18 cellular contexts compared by ENCODE assay signal in genomic region chr2:183474912-183475695, GRCh38.
A peak's percentile ranks its signal among the peaks of the same experiment; 100 is the strongest.
DNase-seq lines count a peak whose midpoint lies in the region; ATAC-seq, FAIRE-seq and TF ChIP-seq lines count a peak whose summit lies in the region.
"Had no signal": no experiment of that assay in that cellular context is flagged by ENCODE, and none has a peak within 500 bp of the region (broad histone marks: within the 10 kb centered on the region; RNA-seq: fewer than 3 reads in every experiment).

No MANE protein-coding gene starts in this region.

- H3K4me1 ChIP-seq in H9 (ENCODE audit: insufficient read depth, low read length) (no peaks in the 10 kb centered on the region; the same call in 1 of the 2 replicates), H1 (replicated peaks in 1 of 4; ENCODE audit: control insufficient read depth in 3 of 4, insufficient read depth in 4 of 4, low read length in 3 of 4) (peaks cover 0 to 4% (median 1%) of the 10 kb centered on the region in 4 experiments; a peak in 2 of 7 replicates), spleen (no peaks in the 10 kb centered on the region)

- ATAC-seq in GM21381 (IDR thresholded peaks at IDR 0.05; ENCODE audit: unreplicated experiment): no peak

- intact Hi-C loops in spleen (cut with DNase I; ENCODE audit: low total_unique reads): no loop called here

- H3K79me1 ChIP-seq in H9 (ENCODE audit: insufficient read depth, low read depth, low read length, poor library complexity, severe bottlenecking) (no peaks in the 10 kb centered on the region), H1 (ENCODE audit: low read depth, low read length) (no peaks in the 10 kb centered on the region)

- no peaks in the 10 kb centered on the region for H3K9me2 ChIP-seq in neural cell (ENCODE audit: insufficient read depth, low read length)
- H3K9me2 ChIP-seq: SK-N-SH had no signal

- no CpG with 5 or more reads among the region's 10 CpGs for WGBS in H9 (ENCODE audit: extremely low coverage, insufficient read length, low lambda C conversion rate)
- WGBS in H1 (ENCODE audit: extremely low coverage in 1 of 2, insufficient coverage in 1 of 2, insufficient read length in 1 of 2, insufficient replicate concordance in 2 of 2, low coverage in 1 of 2, low lambda C conversion rate in 2 of 2, missing lambda C conversion rate in 1 of 2), 2 experiments: 84% methylated on average over 10 of the region's 10 CpGs; no CpG with 5 or more reads in 1 of the 2 experiments
- 70 to 83% (median 81%) methylated on average over 10 of the region's 10 CpGs for WGBS in spleen, 5 donors

- H3K79me2 ChIP-seq in H9 (ENCODE audit: insufficient read depth, low read length) (no peaks in the 10 kb centered on the region), H1 (ENCODE audit: control insufficient read depth in 1 of 2, insufficient read depth in 2 of 2, low read length in 2 of 2) (no peaks in the 10 kb centered on the region), neural cell (replicated peaks; ENCODE audit: insufficient read depth, low read length) (no peaks in the 10 kb centered on the region)

- no peaks in the 10 kb centered on the region for H3K27me3 ChIP-seq in H9 (ENCODE audit: insufficient read depth, low read length)
- no peaks in the 10 kb centered on the region for H3K27me3 ChIP-seq in H1 (replicated peaks in 1 of 4; ENCODE audit: control insufficient read depth in 3 of 4, extremely low read depth in 1 of 4, insufficient read depth in 3 of 4, low read length in 3 of 4)
- H3K27me3 ChIP-seq in neural cell (ENCODE audit: insufficient read depth, low read depth, low read length): no peaks in the 10 kb centered on the region
- no peaks in the 10 kb centered on the region for H3K27me3 ChIP-seq in spleen (replicated peaks in 1 of 7)

- peak; percentile 36 for FAIRE-seq in H1 (lab: Jason Lieb, UNC)

- no peak overlapping the region for H3K4me3 Mint-ChIP-seq in H9
- peak overlapping the region; percentile 41 for H3K4me3 Mint-ChIP-seq in type B pancreatic cell

- H3K9ac ChIP-seq in H9 (ENCODE audit: extremely low read depth, insufficient read length, low read length) (no peak overlapping the region), H1 (replicated peaks in 1 of 4; ENCODE audit: extremely low read depth in 1 of 4, low read depth in 3 of 4, low read length in 3 of 4) (no peak overlapping the region), neural cell (ENCODE audit: low read length) (peak overlapping the region; percentile 27)
- H3K9ac ChIP-seq: SK-N-SH had no signal

- H2BK20ac ChIP-seq in H9 (ENCODE audit: low read depth, low read length, poor library complexity, severe bottlenecking): no peak overlapping the region
- no peak overlapping the region for H2BK20ac ChIP-seq in H1 (ENCODE audit: low read length)

- no peak for DNase-seq in H9
- no peak for DNase-seq in H1 (ENCODE audit: low read depth in 1 of 2, low spot score in 2 of 2)
- DNase-seq in type B pancreatic cell (ENCODE audit: extremely low spot score, unreplicated experiment): no peak
- DNase-seq in spleen: no peak
- no peak for DNase-seq in NCI-H748 treated with DMSO at 0.1 percent for 48 hours (lab: John Stamatoyannopoulos, UW)
- DNase-seq: ACHN, DMS79 treated with DMSO at 0.1 percent for 48 hours, MM.1S, NCI-H1092, NCI-H1436 treated with DMSO at 0.1 percent for 48 hours, NCI-H2029 treated with DMSO at 0.1 percent for 48 hours, NCI-H2171 treated with DMSO at 0.1 percent for 48 hours, NCI-H446 treated with DMSO at 0.1 percent for 48 hours, NCI-H69, SHP77, SK-N-SH had no signal

- H2BK5ac ChIP-seq in H9 (ENCODE audit: insufficient read length, low read length) (no peak overlapping the region), H1 (ENCODE audit: low read depth, low read length) (no peak overlapping the region)

- H3K18ac ChIP-seq in H9 (ENCODE audit: insufficient read length, low read depth, low read length): no peak overlapping the region
- no peak overlapping the region for H3K18ac ChIP-seq in H1 (ENCODE audit: extremely low read depth, low read length)

- H3K27ac Mint-ChIP-seq in H9: no peak overlapping the region
- peak overlapping the region; percentile 92 for H3K27ac Mint-ChIP-seq in type B pancreatic cell

- no peaks in the 10 kb centered on the region for H4K20me1 ChIP-seq in H9 (ENCODE audit: control insufficient read depth, insufficient read depth, insufficient read length)
- no peaks in the 10 kb centered on the region for H4K20me1 ChIP-seq in H1 (replicated peaks in 1 of 2; ENCODE audit: control insufficient read depth in 1 of 2, insufficient read depth in 2 of 2, low read length in 2 of 2)
- H4K20me1 ChIP-seq in neural cell (ENCODE audit: insufficient read depth): no peaks in the 10 kb centered on the region

- no peak for TF ChIP-seq POLR2A in H1 (IDR thresholded peaks at IDR 0.05; ENCODE audit: control extremely low read depth in 1 of 2, low read depth in 2 of 2, low read length in 2 of 2)
- no peak for TF ChIP-seq POLR2A in spleen (IDR thresholded peaks at IDR 0.05)

- H3K9me3 ChIP-seq in H9 (ENCODE audit: control insufficient read depth, low read depth, low read length) (no peaks in the 10 kb centered on the region), H1 (ENCODE audit: insufficient read depth in 2 of 2, low read depth in 1 of 2, low read length in 1 of 2) (peaks cover 0 to 7% of the 10 kb centered on the region in 2 experiments; a peak in 1 of 4 replicates), neural cell (ENCODE audit: low read length) (no peaks in the 10 kb centered on the region), spleen (peaks cover 0 to 42% (median 15%) of the 10 kb centered on the region in 8 donors)
- H3K9me3 ChIP-seq: SK-N-SH had no signal

- H2BK12ac ChIP-seq in H9 (ENCODE audit: insufficient read length, low read depth, low read length) (no peak overlapping the region), H1 (ENCODE audit: low read depth, low read length) (peak overlapping the region; percentile 1; the same call in 1 of the 2 replicates)

- CTCF ChIA-PET in H1 (lab: Charles Lee; ENCODE audit: partially characterized antibody): no interaction called here

- H2AK5ac ChIP-seq in H9 (ENCODE audit: insufficient read length, low read length): no peak overlapping the region
- H2AK5ac ChIP-seq in H1 (ENCODE audit: low read depth, low read length): no peak overlapping the region

- H3K27ac ChIP-seq in H9 (ENCODE audit: insufficient read length, low read depth, low read length) (no peak overlapping the region), H1 (ENCODE audit: low read depth, low read length) (no peak overlapping the region), neural cell (ENCODE audit: low read length) (peak overlapping the region; percentile 60), spleen (no peak overlapping the region)

- no peaks in the 10 kb centered on the region for H3K23me2 ChIP-seq in H9 (ENCODE audit: insufficient read length, low read depth, low read length, poor library complexity, severe bottlenecking)
- no peaks in the 10 kb centered on the region for H3K23me2 ChIP-seq in H1 (ENCODE audit: low read depth, low read length)

- H3K9me3 Mint-ChIP-seq in H9: peaks cover 10 to 12% of the 10 kb centered on the region in 2 experiments
- no peaks in the 10 kb centered on the region for H3K9me3 Mint-ChIP-seq in type B pancreatic cell

- H3K56ac ChIP-seq in H9 (ENCODE audit: insufficient read length, low read depth, low read length) (no peak overlapping the region), H1 (replicated peaks; ENCODE audit: insufficient read length, low read depth, low read length) (no peak overlapping the region)

- H3K4me2 ChIP-seq in H9 (ENCODE audit: insufficient read depth, insufficient read length, low read length): no peak overlapping the region
- H3K4me2 ChIP-seq in H1 (ENCODE audit: insufficient read depth in 1 of 2, low read depth in 2 of 2, low read length in 2 of 2): no peak overlapping the region
- H3K4me2 ChIP-seq in neural cell (ENCODE audit: low read length): peak overlapping the region; percentile 2
- H3K4me2 ChIP-seq: SK-N-SH had no signal

- H3K36me3 ChIP-seq in H1 (ENCODE audit: control insufficient read depth in 2 of 4, insufficient read depth in 4 of 4, low read length in 3 of 4) (no peaks in the 10 kb centered on the region), neural cell (ENCODE audit: insufficient read depth, low read length) (no peaks in the 10 kb centered on the region), spleen (no peaks in the 10 kb centered on the region)

- H3K14ac ChIP-seq in H9 (ENCODE audit: insufficient read depth, low read length): no peak overlapping the region
- no peak overlapping the region for H3K14ac ChIP-seq in H1 (ENCODE audit: insufficient read length)

- H3K4me3 ChIP-seq in H1 (ENCODE audit: extremely low read depth in 1 of 4, insufficient read depth in 2 of 4, low read depth in 3 of 4, low read length in 4 of 4): no peak overlapping the region
- peak overlapping the region; percentile 34 for H3K4me3 ChIP-seq in neural cell (ENCODE audit: low read length)
- no peak overlapping the region for H3K4me3 ChIP-seq in spleen

- H3T11ph ChIP-seq in H9 (ENCODE audit: low read length): no peak overlapping the region

- H2BK15ac ChIP-seq in H9 (ENCODE audit: low read depth, low read length) (no peak overlapping the region), H1 (ENCODE audit: low read length) (no peak overlapping the region)

- H3K27me3 Mint-ChIP-seq in H9 (ENCODE audit: low read depth) (no peaks in the 10 kb centered on the region), type B pancreatic cell (no peaks in the 10 kb centered on the region)

- TF ChIP-seq RAD21 in H1 (IDR thresholded peaks at IDR 0.05 in 1 of 2, conservative IDR thresholded peaks at IDR 0.05 in 1 of 2; ENCODE audit: low read depth in 2 of 2, low read length in 2 of 2) (no peak), neural cell (conservative IDR thresholded peaks at IDR 0.05) (no peak)

- no peaks in the 10 kb centered on the region for H3F3A ChIP-seq in neural cell (ENCODE audit: insufficient read depth, low read length, poor library complexity, severe bottlenecking)

- no peak overlapping the region for H4K5ac ChIP-seq in H9 (ENCODE audit: insufficient read length, low read depth, low read length)
- no peak overlapping the region for H4K5ac ChIP-seq in H1 (ENCODE audit: insufficient read length, low read depth, low read length)

- TF ChIP-seq CTCF in H9 (conservative IDR thresholded peaks at IDR 0.05) (no peak), H1 (IDR thresholded peaks at IDR 0.05; ENCODE audit: control extremely low read depth in 1 of 3, insufficient read depth in 1 of 3, low read depth in 1 of 3, low read length in 3 of 3) (no peak), neural cell (IDR thresholded peaks at IDR 0.05; ENCODE audit: poor library complexity, severe bottlenecking) (no peak), type B pancreatic cell (conservative IDR thresholded peaks at IDR 0.05) (no peak), spleen (IDR thresholded peaks at IDR 0.05 in 8 of 11, conservative IDR thresholded peaks at IDR 0.05 in 3 of 11) (no peak)

- POLR2A ChIA-PET in H1 (lab: Charles Lee; ENCODE audit: partially characterized antibody): no interaction called here

- no peak overlapping the region for H4K91ac ChIP-seq in H9 (ENCODE audit: insufficient read length, low read depth, low read length)
- no peak overlapping the region for H4K91ac ChIP-seq in H1 (replicated peaks; ENCODE audit: insufficient read length, low read length)

- H2BK120ac ChIP-seq in H9 (ENCODE audit: low read depth, low read length, poor library complexity, severe bottlenecking) (no peak overlapping the region), H1 (replicated peaks; ENCODE audit: low read depth, low read length) (no peak overlapping the region)

- TF ChIP-seq EP300 in H1 (IDR thresholded peaks at IDR 0.05; ENCODE audit: borderline replicate concordance in 1 of 2, low read depth in 2 of 2, low read length in 2 of 2) (no peak), neural cell (conservative IDR thresholded peaks at IDR 0.05; ENCODE audit: poor library complexity, severe bottlenecking) (peak; percentile 93)

- H4K8ac ChIP-seq in H9 (replicated peaks; ENCODE audit: insufficient read length, low read depth, low read length): no peak overlapping the region
- peak overlapping the region; percentile 68; the same call in 1 of the 2 replicates for H4K8ac ChIP-seq in H1 (ENCODE audit: extremely low read depth, insufficient read depth, low read length)

- H2AFZ ChIP-seq in H9 (ENCODE audit: low read length): peak overlapping the region; percentile 32
- peak overlapping the region; percentile 54; the same call in 1 of the 2 replicates for H2AFZ ChIP-seq in H1 (ENCODE audit: low read length)
- H2AFZ ChIP-seq in neural cell (ENCODE audit: low read depth, low read length): no peak overlapping the region

- H3K4me1 Mint-ChIP-seq in H9 (peaks cover 7 to 15% of the 10 kb centered on the region in 2 experiments), type B pancreatic cell (ENCODE audit: unreplicated experiment) (peaks cover 8% of the 10 kb centered on the region)

- H3K36me3 Mint-ChIP-seq in H9 (ENCODE audit: insufficient read depth in 1 of 3, low read depth in 3 of 3) (peaks cover 2 to 16% (median 6%) of the 10 kb centered on the region in 3 experiments; a peak in 5 of 7 replicates), type B pancreatic cell (no peaks in the 10 kb centered on the region)

- H3K23ac ChIP-seq in H9 (ENCODE audit: insufficient read length, low read depth, low read length) (no peak overlapping the region), H1 (ENCODE audit: insufficient read length) (no peak overlapping the region)

- no peak overlapping the region for H3K4ac ChIP-seq in H9 (ENCODE audit: low read depth, low read length)
- H3K4ac ChIP-seq in H1 (replicated peaks; ENCODE audit: insufficient read length, low read depth, low read length): no peak overlapping the region
